ENCODE assay signal across 20 cellular contexts in genomic region chr10:12945709-12946359, GRCh38. TPM values are rescaled to one million over a fixed set of nuclear protein-coding genes. Genes with fewer than 3 reads are reported as not detected.
DNase-seq lines count a peak whose midpoint lies in the region; ATAC-seq and TF ChIP-seq lines count a peak whose summit lies in the region.
"Had no signal": no experiment of that assay in that cellular context is flagged by ENCODE, and none has a peak within 500 bp of the region (broad histone marks: within the 10 kb centered on the region; RNA-seq: fewer than 3 reads in every experiment).

No MANE protein-coding gene starts in this region.

- H3K9me3 Mint-ChIP-seq in natural killer cell treated with Interleukin-12 subunit alpha and Interleukin-12 subunit beta and Interleukin-15 and Interleukin-18, amount 100 ng/mL, for 72 hours, result no peaks in the 10 kb centered on the region
- no peaks in the 10 kb centered on the region for H3K9me3 Mint-ChIP-seq in natural killer cell
- H3K9me3 Mint-ChIP-seq: activated CD4-positive, alpha-beta T cell treated with anti-CD3 and anti-CD28 coated beads, Interleukin-2, amount 10 ng/mL, durations not matched to agents 7 days and 5 days; activated naive CD4-positive, alpha-beta T cell treated with anti-CD3 and anti-CD28 coated beads, Interleukin-2, amount 10 ng/mL, durations not matched to agents 7 days and 5 days; neural progenitor cell had no signal

- H3K27ac ChIP-seq in tibial artery, result peak overlapping the region; percentile 72 to 77
- H3K27ac ChIP-seq: neural progenitor cell had no signal

- peaks cover 0 to 77% (median 26%) of the 10 kb centered on the region in 4 donors for H3K4me1 ChIP-seq in tibial artery
- H3K4me1 ChIP-seq: neural progenitor cell had no signal

- peak in 1 of 2 donors; percentile 85 for ATAC-seq in natural killer cell treated with Interleukin-12 subunit alpha and Interleukin-12 subunit beta and Interleukin-15 and Interleukin-18, amount 100 ng/mL, for 72 hours
- ATAC-seq in natural killer cell (no peak), HG03460 (IDR thresholded peaks at IDR 0.05; ENCODE audit: unreplicated experiment) (no peak)

- peaks cover 6 to 9% of the 10 kb centered on the region in 2 donors for H3K27me3 Mint-ChIP-seq in natural killer cell treated with Interleukin-12 subunit alpha and Interleukin-12 subunit beta and Interleukin-15 and Interleukin-18, amount 100 ng/mL, for 72 hours
- peaks cover 0 to 6% of the 10 kb centered on the region in 2 donors for H3K27me3 Mint-ChIP-seq in natural killer cell (ENCODE audit: low read depth in 2 of 2)
- H3K27me3 Mint-ChIP-seq: activated CD4-positive, alpha-beta T cell treated with anti-CD3 and anti-CD28 coated beads, Interleukin-2, amount 10 ng/mL, durations not matched to agents 7 days and 5 days; activated naive CD4-positive, alpha-beta T cell treated with anti-CD3 and anti-CD28 coated beads, Interleukin-2, amount 10 ng/mL, durations not matched to agents 7 days and 5 days; brain; type B pancreatic cell had no signal

- no peak overlapping the region for H3K27ac Mint-ChIP-seq in natural killer cell treated with Interleukin-12 subunit alpha and Interleukin-12 subunit beta and Interleukin-15 and Interleukin-18, amount 100 ng/mL, for 72 hours
- no peak overlapping the region for H3K27ac Mint-ChIP-seq in natural killer cell
- H3K27ac Mint-ChIP-seq: activated CD4-positive, alpha-beta T cell treated with anti-CD3 and anti-CD28 coated beads, Interleukin-2, amount 10 ng/mL, durations not matched to agents 7 days and 5 days; activated naive CD4-positive, alpha-beta T cell treated with anti-CD3 and anti-CD28 coated beads, Interleukin-2, amount 10 ng/mL, durations not matched to agents 7 days and 5 days; brain; CD4-positive, CD25-positive, alpha-beta regulatory T cell; neural progenitor cell; type B pancreatic cell had no signal

- no peak for TF ChIP-seq CTCF in natural killer cell (IDR thresholded peaks at IDR 0.05)
- no peak for TF ChIP-seq CTCF in choroid plexus epithelial cell (conservative IDR thresholded peaks at IDR 0.05; ENCODE audit: low read depth, low read length)
- no peak for TF ChIP-seq CTCF in tibial artery (IDR thresholded peaks at IDR 0.05)

- intact Hi-C loops in natural killer cell (cut with micrococcal nuclease) (no loop called here), tibial artery (cut with DNase I; ENCODE audit: low total_unique reads) (no loop called here)

- no peaks in the 10 kb centered on the region for H3K36me3 Mint-ChIP-seq in natural killer cell treated with Interleukin-12 subunit alpha and Interleukin-12 subunit beta and Interleukin-15 and Interleukin-18, amount 100 ng/mL, for 72 hours
- no peaks in the 10 kb centered on the region for H3K36me3 Mint-ChIP-seq in natural killer cell
- H3K36me3 Mint-ChIP-seq: activated naive CD4-positive, alpha-beta T cell treated with anti-CD3 and anti-CD28 coated beads, Interleukin-2, amount 10 ng/mL, durations not matched to agents 7 days and 5 days; brain; CD4-positive, CD25-positive, alpha-beta regulatory T cell; neural progenitor cell had no signal

- no peaks in the 10 kb centered on the region for H3K9me3 ChIP-seq in tibial artery

- H3K36me3 ChIP-seq in tibial artery, result no peaks in the 10 kb centered on the region
- H3K36me3 ChIP-seq: neural progenitor cell had no signal

- H3K4me1 Mint-ChIP-seq in natural killer cell treated with Interleukin-12 subunit alpha and Interleukin-12 subunit beta and Interleukin-15 and Interleukin-18, amount 100 ng/mL, for 72 hours (ENCODE audit: low read depth in 2 of 2), result peaks cover 0 to 5% of the 10 kb centered on the region in 2 donors
- no peaks in the 10 kb centered on the region for H3K4me1 Mint-ChIP-seq in natural killer cell
- H3K4me1 Mint-ChIP-seq: activated CD4-positive, alpha-beta T cell treated with anti-CD3 and anti-CD28 coated beads, Interleukin-2, amount 10 ng/mL, durations not matched to agents 7 days and 5 days; activated naive CD4-positive, alpha-beta T cell treated with anti-CD3 and anti-CD28 coated beads, Interleukin-2, amount 10 ng/mL, durations not matched to agents 7 days and 5 days; brain; CD4-positive, CD25-positive, alpha-beta regulatory T cell; neural progenitor cell had no signal

- H3K4me3 Mint-ChIP-seq in natural killer cell treated with Interleukin-12 subunit alpha and Interleukin-12 subunit beta and Interleukin-15 and Interleukin-18, amount 100 ng/mL, for 72 hours, result peak overlapping the region; percentile 15
- H3K4me3 Mint-ChIP-seq in natural killer cell, result no peak overlapping the region
- H3K4me3 Mint-ChIP-seq: activated CD4-positive, alpha-beta T cell treated with anti-CD3 and anti-CD28 coated beads, Interleukin-2, amount 10 ng/mL, durations not matched to agents 7 days and 5 days; activated naive CD4-positive, alpha-beta T cell treated with anti-CD3 and anti-CD28 coated beads, Interleukin-2, amount 10 ng/mL, durations not matched to agents 7 days and 5 days; brain; CD4-positive, CD25-positive, alpha-beta regulatory T cell; neural progenitor cell; type B pancreatic cell had no signal

- no peak overlapping the region for H3K4me3 ChIP-seq in choroid plexus epithelial cell (ENCODE audit: low read depth, low read length)
- H3K4me3 ChIP-seq in tibial artery, result no peak overlapping the region
- H3K4me3 ChIP-seq: neural progenitor cell had no signal

- DNase-seq in natural killer cell treated with Interleukin-12 subunit alpha and Interleukin-12 subunit beta and Interleukin-15 and Interleukin-18, amount 100 ng/mL, for 72 hours (ENCODE audit: low spot score), result no peak
- DNase-seq in natural killer cell (no peak), RPMI7951 (ENCODE audit: low read depth) (peak; percentile 17), choroid plexus epithelial cell (ENCODE audit: low read depth) (peak; percentile 49), tibial artery (no peak), medulla oblongata (ENCODE audit: extremely low spot score) (no peak)
- DNase-seq in stimulated activated CD4-positive, alpha-beta T cell treated with anti-CD3 and anti-CD28 coated beads, Interleukin-2, amount 100 ng/mL, for 24 hours, result no peak
- DNase-seq: activated CD4-positive, alpha-beta T cell treated with anti-CD3 and anti-CD28 coated beads, Interleukin-2, amount 10 ng/mL, durations not matched to agents 7 days and 5 days; activated naive CD4-positive, alpha-beta T cell treated with anti-CD3 and anti-CD28 coated beads, Interleukin-2, amount 10 ng/mL, durations not matched to agents 7 days and 5 days; CD4-positive, CD25-positive, alpha-beta regulatory T cell; dermis blood vessel endothelial cell; foreskin melanocyte; H7; hypothalamus; mesendoderm; stimulated activated CD4-positive, alpha-beta T cell treated with anti-CD3 and anti-CD28 coated beads, Interleukin-12 subunit alpha, Interleukin-12 subunit beta, amount 100 ng/mL, for 4 hours had no signal

- H3K27me3 ChIP-seq in tibial artery, result no peaks in the 10 kb centered on the region
- H3K27me3 ChIP-seq: neural progenitor cell had no signal

RNA-seq across cellular contexts. Expression of gene CCDC3, which starts 55.7 kb away (rescaled TPM):
- total RNA-seq in natural killer cell treated with Interleukin-12 subunit alpha and Interleukin-12 subunit beta and Interleukin-15 and Interleukin-18, amount 100 ng/mL, for 72 hours, result under 1 TPM in 1 of 2 donors, not detected in 1; 0.45 TPM
- total RNA-seq in natural killer cell, result under 1 TPM; 0.21 to 0.23 (median 0.23) TPM
- total RNA-seq in RPMI7951 (2014; rRNA removed; shearing (Covaris generic)), result 0.29 TPM in 1 of 2 replicates, not detected in the other

Comparison
In these comparisons a context has a peak if more than half of its experiments do, and no peak if none do; other contexts are left out.
1. DNase-seq: peak in RPMI7951 (single experiment) and choroid plexus epithelial cell (single experiment); none in natural killer cell treated with Interleukin-12 subunit alpha and Interleukin-12 subunit beta and Interleukin-15 and Interleukin-18, amount 100 ng/mL, for 72 hours (single experiment), natural killer cell (single experiment), tibial artery (0 of 2), medulla oblongata (single experiment) and stimulated activated CD4-positive, alpha-beta T cell treated with anti-CD3 and anti-CD28 coated beads, Interleukin-2, amount 100 ng/mL, for 24 hours (0 of 2).